Comparison of ENCODE assay signal across 21 cellular contexts in the genomic region with DNA sequence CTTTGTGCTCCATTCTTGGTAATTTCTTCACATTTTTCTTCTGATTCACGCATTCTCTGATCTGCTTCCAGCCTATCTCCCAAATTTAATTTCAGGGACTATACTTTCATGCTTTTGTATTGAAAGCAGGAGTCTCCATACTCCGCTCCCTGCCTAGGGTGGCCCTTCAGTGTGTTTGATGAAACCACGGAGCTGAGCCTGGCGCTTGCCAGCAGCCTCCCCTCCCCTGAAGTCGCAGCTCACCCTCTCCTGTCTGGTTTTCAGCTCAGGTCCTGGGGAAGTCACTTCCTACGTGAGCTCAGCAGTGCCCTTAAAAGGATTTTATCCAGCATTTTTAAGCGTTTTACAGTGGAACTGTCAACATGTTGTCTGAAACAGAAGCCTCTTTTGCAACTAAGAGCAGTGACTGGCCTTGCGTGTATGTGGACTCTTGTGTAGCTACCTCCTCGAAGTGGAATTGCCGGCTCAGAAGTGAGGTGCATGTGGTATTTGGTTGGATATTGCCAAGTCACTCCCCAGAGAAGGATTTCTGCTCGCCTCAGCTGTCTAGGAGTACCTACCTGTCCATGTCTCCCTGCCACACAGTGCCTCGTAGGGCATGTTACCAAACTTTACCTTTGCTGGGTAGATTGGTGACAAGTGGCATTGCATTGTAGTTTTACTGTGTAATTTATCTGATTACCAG.
DNase-seq lines count a peak whose midpoint lies in the region; ATAC-seq and TF ChIP-seq lines count a peak whose summit lies in the region.
"Had no signal": no experiment of that assay in that cellular context is flagged by ENCODE, and none has a peak within 500 bp of the region (broad histone marks: within the 10 kb centered on the region; RNA-seq: fewer than 3 reads in every experiment).

No MANE protein-coding gene starts in this region.

- H3K4me1 Mint-ChIP-seq in stimulated activated naive CD8-positive, alpha-beta T cell treated with anti-CD3 and anti-CD28 coated beads, Interleukin-15, amount 100 ng/mL, for 72 hours: peaks cover 4% of the 10 kb centered on the region

- peak overlapping the region; percentile 7 to 21 for H3K27ac Mint-ChIP-seq in stimulated activated naive CD8-positive, alpha-beta T cell treated with anti-CD3 and anti-CD28 coated beads, Interleukin-15, amount 100 ng/mL, for 72 hours

- H3K27ac ChIP-seq in left lung: no peak overlapping the region
- H3K27ac ChIP-seq in sigmoid colon: no peak overlapping the region
- H3K27ac ChIP-seq in gastrocnemius medialis: no peak overlapping the region
- H3K27ac ChIP-seq: BLaER1, KMS-11 had no signal

- no peaks in the 10 kb centered on the region for H3K27me3 Mint-ChIP-seq in stimulated activated naive CD8-positive, alpha-beta T cell treated with anti-CD3 and anti-CD28 coated beads, Interleukin-15, amount 100 ng/mL, for 72 hours
- H3K27me3 Mint-ChIP-seq: CD4-positive, alpha-beta memory T cell had no signal

- no peak for ATAC-seq in stimulated activated naive CD8-positive, alpha-beta T cell treated with anti-CD3 and anti-CD28 coated beads, Interleukin-15, amount 100 ng/mL, for 72 hours
- ATAC-seq in stimulated activated naive CD8-positive, alpha-beta T cell treated with anti-CD3 and anti-CD28 coated beads, Interleukin-15, Interleukin-2, amounts not matched to agents 100 U/mL and 50 U/mL, for 24 hours: no peak
- ATAC-seq in left lung (peak; percentile 82), gastrocnemius medialis (no peak)
- ATAC-seq: GM12878 had no signal

- H3K9me3 ChIP-seq in left lung: no peaks in the 10 kb centered on the region
- no peaks in the 10 kb centered on the region for H3K9me3 ChIP-seq in sigmoid colon
- H3K9me3 ChIP-seq in gastrocnemius medialis: no peaks in the 10 kb centered on the region

- TF ChIP-seq CTCF in left lung (IDR thresholded peaks at IDR 0.05) (no peak), sigmoid colon (IDR thresholded peaks at IDR 0.05) (no peak), gastrocnemius medialis (IDR thresholded peaks at IDR 0.05 in 4 of 5, conservative IDR thresholded peaks at IDR 0.05 in 1 of 5) (no peak)

- TF ChIP-seq EP300 in sigmoid colon (IDR thresholded peaks at IDR 0.05): no peak

- H3K36me3 ChIP-seq in left lung (peaks cover 0 to 60% of the 10 kb centered on the region in 2 donors), sigmoid colon (peaks cover 3 to 42% (median 11%) of the 10 kb centered on the region in 4 donors), gastrocnemius medialis (peaks cover 0 to 22% of the 10 kb centered on the region in 2 donors)

- no peak overlapping the region for H3K4me3 Mint-ChIP-seq in stimulated activated naive CD8-positive, alpha-beta T cell treated with anti-CD3 and anti-CD28 coated beads, Interleukin-15, amount 100 ng/mL, for 72 hours
- H3K4me3 Mint-ChIP-seq: CD4-positive, alpha-beta memory T cell had no signal

- WGBS in sigmoid colon, 2 donors: 84 to 91% methylated on average over 12 of the region's 12 CpGs

- H3K27me3 ChIP-seq in left lung: no peaks in the 10 kb centered on the region
- H3K27me3 ChIP-seq in sigmoid colon: no peaks in the 10 kb centered on the region
- no peaks in the 10 kb centered on the region for H3K27me3 ChIP-seq in gastrocnemius medialis
- H3K27me3 ChIP-seq: BLaER1 had no signal

- in situ Hi-C loops in gastrocnemius medialis (cut with MboI; ENCODE audit: low sequenced_read_pairs in 4 of 4) (loop anchor here in 1 of 4 donors (10.0 kb wide), 1 partner anchor 124 kb away; no protein-coding TSS in a partner anchor), ACHN (cut with HindIII; ENCODE audit: low pct_ligation_motif_present, low pct_unique_long_range_greater_than_20kb, low sequenced_read_pairs) (no loop called here)

- H3K9me3 Mint-ChIP-seq in stimulated activated naive CD8-positive, alpha-beta T cell treated with anti-CD3 and anti-CD28 coated beads, Interleukin-15, amount 100 ng/mL, for 72 hours: peaks cover 0 to 3% of the 10 kb centered on the region in 2 donors

- intact Hi-C loops in left lung (cut with DNase I): no loop called here
- intact Hi-C loops in sigmoid colon (cut with DNase I): no loop called here
- intact Hi-C loops in gastrocnemius medialis (cut with DNase I; ENCODE audit: low total_unique reads): loop anchor here (10.0 kb wide), 2 partner anchors 134 to 316 kb away; no protein-coding TSS in a partner anchor

- H3K4me3 ChIP-seq in left lung: no peak overlapping the region
- H3K4me3 ChIP-seq in sigmoid colon: no peak overlapping the region
- no peak overlapping the region for H3K4me3 ChIP-seq in gastrocnemius medialis
- H3K4me3 ChIP-seq: BLaER1, GM12878 had no signal

- TF ChIP-seq POLR2A in sigmoid colon (IDR thresholded peaks at IDR 0.05) (no peak), gastrocnemius medialis (IDR thresholded peaks at IDR 0.05) (no peak)

- H3K4me1 ChIP-seq in left lung (peaks cover under 1 to 6% of the 10 kb centered on the region in 2 donors), sigmoid colon (peaks cover 0 to 4% (median under 1%) of the 10 kb centered on the region in 4 donors), gastrocnemius medialis (peaks cover 0 to 3% of the 10 kb centered on the region in 2 donors)

- no peak for DNase-seq in stimulated activated naive CD8-positive, alpha-beta T cell treated with anti-CD3 and anti-CD28 coated beads, Interleukin-15, amount 100 ng/mL, for 72 hours
- DNase-seq in stimulated activated naive CD8-positive, alpha-beta T cell treated with anti-CD3 and anti-CD28 coated beads, Interleukin-15, Interleukin-2, amounts not matched to agents 100 U/mL and 50 U/mL, for 24 hours: no peak
- no peak for DNase-seq in left lung
- peak; percentile 33 for DNase-seq in sigmoid colon
- DNase-seq in NCI-H146 treated with DMSO at 0.1 percent for 48 hours (lab: John Stamatoyannopoulos, UW; ENCODE audit: unreplicated experiment): no peak
- no peak for DNase-seq in gastrocnemius medialis
- no peak for DNase-seq in ACHN
- DNase-seq in stimulated activated CD8-positive, alpha-beta memory T cell treated with anti-CD3 and anti-CD28 coated beads, Interleukin-4, amount 100 ng/mL, for 48 hours: no peak
- DNase-seq: CD4-positive, alpha-beta memory T cell; DMS53; EL; GOT3; MV-4-11; NCI-H187 treated with DMSO at 0.1 percent for 48 hours; NCI-H226; NCI-H524; NCI-H82; SHP77 had no signal
